In genomic region chr4:139454111-139454600, GRCh38 we compare ENCODE assay signal across 8 cellular contexts. TPM values are rescaled to one million over a fixed set of nuclear protein-coding genes. Genes with fewer than 3 reads are reported as not detected.
DNase-seq lines count a peak whose midpoint lies in the region; ATAC-seq and TF ChIP-seq lines count a peak whose summit lies in the region.

TSS of gene RAB33B (plus strand) at chr4:139454121. CDS start at chr4:139454196, 75 bp downstream.

- H3K27ac ChIP-seq in psoas muscle = peak within 1 kb of the TSS; percentile 94

- no peaks in the 10 kb centered on the region for H3K27me3 Mint-ChIP-seq in activated CD8-positive, alpha-beta T cell treated with anti-CD3 and anti-CD28 coated beads for 36 hours

- intact Hi-C loops in activated CD8-positive, alpha-beta T cell treated with anti-CD3 and anti-CD28 coated beads for 36 hours (cut with micrococcal nuclease) = loop anchor here (10.0 kb wide), 1 partner anchor 369 kb away; no protein-coding TSS in a partner anchor
- intact Hi-C loops in psoas muscle (cut with DNase I) = no loop called here

- H3K36me3 Mint-ChIP-seq in activated CD8-positive, alpha-beta T cell treated with anti-CD3 and anti-CD28 coated beads for 36 hours (ENCODE audit: low read depth) = peaks cover 8% of the 10 kb centered on the region

- H3K9me3 Mint-ChIP-seq in activated CD8-positive, alpha-beta T cell treated with anti-CD3 and anti-CD28 coated beads for 36 hours = no peaks in the 10 kb centered on the region

- no peaks in the 10 kb centered on the region for H3K9me3 ChIP-seq in psoas muscle

- H3K27me3 ChIP-seq in psoas muscle (ENCODE audit: insufficient read depth in 3 of 3, low read length in 2 of 3) = no peaks in the 10 kb centered on the region

- 0% methylated on average over 31 to 36 of the region's 36 CpGs for WGBS in psoas muscle, 3 donors

- peak; percentile 44 for ATAC-seq in GM18870 (IDR thresholded peaks at IDR 0.05; ENCODE audit: unreplicated experiment)
- ATAC-seq in HG03342 (IDR thresholded peaks at IDR 0.05; ENCODE audit: unreplicated experiment) = peak; percentile 2
- no peak for ATAC-seq in activated CD8-positive, alpha-beta T cell treated with anti-CD3 and anti-CD28 coated beads for 36 hours
- ATAC-seq in psoas muscle = peak; percentile 5 to 26 (median 12)

- H3K36me3 ChIP-seq in psoas muscle (ENCODE audit: insufficient read depth in 1 of 2, low read depth in 1 of 2) = no peaks in the 10 kb centered on the region

- POLR2A ChIA-PET in activated CD8-positive, alpha-beta T cell treated with anti-CD3 and anti-CD28 coated beads for 36 hours (lab: Charles Lee) = interaction anchor here (1.2 to 2.5 kb wide), 2 partner anchors 13 to 102 kb away, joined by 4 to 14 read pairs; partner anchors contain the start of gene SETD7

- peak; percentile 88 for DNase-seq in Ammon's horn (ENCODE audit: low spot score)
- no peak for DNase-seq in activated CD8-positive, alpha-beta T cell treated with anti-CD3 and anti-CD28 coated beads for 36 hours
- DNase-seq in glomerular endothelial cell (ENCODE audit: extremely low read depth, low read depth, low spot score) = no peak
- no peak for DNase-seq in psoas muscle
- no peak for DNase-seq in UCSD-AML1 (lab: John Stamatoyannopoulos, UW; ENCODE audit: unreplicated experiment)
- DNase-seq in mesenteric fat pad (ENCODE audit: low spot score) = no peak

- CTCF ChIA-PET in activated CD8-positive, alpha-beta T cell treated with anti-CD3 and anti-CD28 coated beads for 36 hours (lab: Charles Lee) = no interaction called here

- peaks cover 23% of the 10 kb centered on the region for H3K4me1 ChIP-seq in psoas muscle

- peak within 1 kb of the TSS; percentile 98 for H3K27ac Mint-ChIP-seq in activated CD8-positive, alpha-beta T cell treated with anti-CD3 and anti-CD28 coated beads for 36 hours

- peak within 1 kb of the TSS; percentile 91 for H3K4me3 Mint-ChIP-seq in activated CD8-positive, alpha-beta T cell treated with anti-CD3 and anti-CD28 coated beads for 36 hours

- peak within 1 kb of the TSS; percentile 87 for H3K4me3 ChIP-seq in psoas muscle

- peaks cover 55% of the 10 kb centered on the region for H3K4me1 Mint-ChIP-seq in activated CD8-positive, alpha-beta T cell treated with anti-CD3 and anti-CD28 coated beads for 36 hours (ENCODE audit: low read depth)

- no peak for TF ChIP-seq CTCF in activated CD8-positive, alpha-beta T cell treated with anti-CD3 and anti-CD28 coated beads for 36 hours (IDR thresholded peaks at IDR 0.05)
- TF ChIP-seq CTCF in psoas muscle (IDR thresholded peaks at IDR 0.05) = no peak

RNA-seq across cellular contexts. Expression of gene RAB33B, which starts in this region (rescaled TPM):
- 1 to 10 TPM; 6.1 to 6.2 TPM for total RNA-seq in activated CD8-positive, alpha-beta T cell treated with anti-CD3 and anti-CD28 coated beads for 36 hours
- total RNA-seq in glomerular endothelial cell (22.5 and 23.3 TPM in 2 replicates), psoas muscle (1 to 10 TPM; 3.4 to 4.0 (median 3.6) TPM), mesenteric fat pad (7.1 TPM)
- polyA plus RNA-seq in psoas muscle = 1 to 10 TPM; 1.3 to 2.4 (median 2.0) TPM
